1 cellular context compared by ENCODE assay signal in the genomic region with DNA sequence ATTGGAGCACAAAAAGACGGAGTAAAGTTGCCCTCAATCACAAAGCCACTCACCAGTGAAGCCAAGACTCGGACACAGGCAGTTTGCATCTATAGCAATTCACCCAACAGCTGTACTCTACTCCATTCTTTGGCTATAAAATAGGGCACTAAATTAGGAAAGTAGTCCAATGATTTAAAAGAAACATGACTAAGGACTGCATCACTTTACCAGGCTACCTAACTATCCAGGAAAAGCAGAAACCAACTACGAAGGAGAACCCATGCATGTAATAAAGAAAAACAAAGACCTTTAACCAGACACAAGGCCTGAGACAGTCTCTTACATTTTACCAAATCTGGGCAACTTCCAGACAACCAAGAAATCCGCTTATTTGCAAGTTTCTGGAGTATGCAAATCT.
TF ChIP-seq lines count a peak whose summit lies in the region.

No MANE protein-coding gene starts in this region.

TF ChIP-seq in HepG2, 621 proteins besides CTCF, POLR2A, EP300 and RAD21:
- TF ChIP-seq ZNF44 (CRISPR knock-in tag; IDR thresholded peaks at IDR 0.05) (no peak), CBFB (CRISPR knock-in tag; IDR thresholded peaks at IDR 0.05) (no peak), MTA3 (CRISPR knock-in tag; IDR thresholded peaks at IDR 0.05) (no peak), FIP1L1 (IDR thresholded peaks at IDR 0.05; ENCODE audit: borderline replicate concordance, insufficient read depth, low read depth, low read length) (no peak), MXI1 (IDR thresholded peaks at IDR 0.05; ENCODE audit: borderline replicate concordance, low read depth, low read length) (no peak), PTBP1 (IDR thresholded peaks at IDR 0.05; ENCODE audit: low read depth, low read length, poor library complexity, severe bottlenecking) (no peak), ZNF24 (IDR thresholded peaks at IDR 0.05) (no peak), DMAP1 (CRISPR knock-in tag; IDR thresholded peaks at IDR 0.05) (no peak), NCOA5 (CRISPR knock-in tag; IDR thresholded peaks at IDR 0.05) (no peak), NFATC3 (CRISPR knock-in tag; IDR thresholded peaks at IDR 0.05) (no peak), SRY (CRISPR knock-in tag; IDR thresholded peaks at IDR 0.05) (no peak), BRD4 (CRISPR knock-in tag; IDR thresholded peaks at IDR 0.05) (no peak), EEA1 (CRISPR knock-in tag; IDR thresholded peaks at IDR 0.05; ENCODE audit: borderline replicate concordance) (no peak)
- TF ChIP-seq, protein P1, sequence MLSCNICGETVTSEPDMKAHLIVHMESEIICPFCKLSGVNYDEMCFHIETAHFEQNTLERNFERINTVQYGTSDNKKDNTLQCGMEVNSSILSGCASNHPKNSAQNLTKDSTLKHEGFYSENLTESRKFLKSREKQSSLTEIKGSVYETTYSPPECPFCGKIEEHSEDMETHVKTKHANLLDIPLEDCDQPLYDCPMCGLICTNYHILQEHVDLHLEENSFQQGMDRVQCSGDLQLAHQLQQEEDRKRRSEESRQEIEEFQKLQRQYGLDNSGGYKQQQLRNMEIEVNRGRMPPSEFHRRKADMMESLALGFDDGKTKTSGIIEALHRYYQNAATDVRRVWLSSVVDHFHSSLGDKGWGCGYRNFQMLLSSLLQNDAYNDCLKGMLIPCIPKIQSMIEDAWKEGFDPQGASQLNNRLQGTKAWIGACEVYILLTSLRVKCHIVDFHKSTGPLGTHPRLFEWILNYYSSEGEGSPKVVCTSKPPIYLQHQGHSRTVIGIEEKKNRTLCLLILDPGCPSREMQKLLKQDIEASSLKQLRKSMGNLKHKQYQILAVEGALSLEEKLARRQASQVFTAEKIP (CRISPR knock-in tag; IDR thresholded peaks at IDR 0.05; ENCODE audit: borderline replicate concordance), result no peak
- TF ChIP-seq, protein P2, sequence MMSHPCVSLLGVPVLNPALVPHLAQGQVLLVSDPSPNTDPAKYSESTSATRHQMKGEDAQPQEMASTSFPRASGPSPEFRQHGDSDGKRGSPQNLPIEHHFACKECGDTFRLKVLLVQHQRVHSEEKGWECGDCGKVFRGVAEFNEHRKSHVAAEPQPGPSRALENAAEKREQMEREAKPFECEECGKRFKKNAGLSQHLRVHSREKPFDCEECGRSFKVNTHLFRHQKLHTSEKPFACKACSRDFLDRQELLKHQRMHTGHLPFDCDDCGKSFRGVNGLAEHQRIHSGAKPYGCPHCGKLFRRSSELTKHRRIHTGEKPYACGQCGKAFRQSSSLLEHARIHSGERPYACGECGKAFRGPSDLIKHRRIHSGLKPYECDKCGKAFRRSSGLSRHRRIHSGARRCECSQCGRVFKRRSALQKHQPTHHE (CRISPR knock-in tag; IDR thresholded peaks at IDR 0.05; ENCODE audit: borderline replicate concordance), result no peak
